In the genomic region with DNA sequence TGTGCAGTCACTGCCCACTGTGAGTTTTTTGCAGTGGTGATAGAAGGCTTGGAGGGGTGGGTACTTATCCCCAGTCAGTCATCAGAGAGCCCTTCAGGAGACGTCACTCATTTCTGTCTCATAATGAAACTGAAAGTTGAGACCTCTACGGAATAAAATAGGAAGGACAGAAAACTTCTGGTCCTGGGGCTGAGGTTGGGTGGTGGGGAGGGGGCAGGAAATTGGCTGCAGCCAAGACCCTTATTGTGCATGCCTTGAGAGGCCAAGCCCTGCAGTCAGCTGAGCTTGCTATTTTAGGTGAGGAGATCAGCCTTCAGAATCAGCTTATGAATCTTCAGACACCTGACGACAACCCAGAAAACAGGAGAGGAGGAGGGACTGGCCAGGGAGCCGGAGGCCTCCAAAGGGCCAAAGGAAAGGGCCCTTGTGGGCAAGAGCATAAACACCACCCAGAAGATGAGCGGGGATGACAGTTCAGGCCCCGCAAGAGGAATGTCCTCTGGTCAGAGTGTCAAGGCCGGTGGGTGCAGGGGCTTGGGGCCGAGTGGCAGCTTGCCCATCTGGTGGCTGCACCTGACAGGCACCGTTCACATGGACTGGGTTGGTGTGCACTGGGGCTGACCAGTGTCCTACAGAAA, we compare ENCODE assay signal across 8 cellular contexts. TPM values are rescaled to one million over a fixed set of nuclear protein-coding genes. Genes with fewer than 3 reads are reported as not detected.
A peak's percentile ranks its signal among the peaks of the same experiment; 100 is the strongest.
DNase-seq lines count a peak whose midpoint lies in the region; ATAC-seq and TF ChIP-seq lines count a peak whose summit lies in the region.

No MANE protein-coding gene starts in this region.

- H3K36me3 Mint-ChIP-seq in activated CD8-positive, alpha-beta memory T cell treated with anti-CD3 and anti-CD28 coated beads, Interleukin-2, amount 10 ng/mL, durations not matched to agents 7 days and 5 days: no peaks in the 10 kb centered on the region
- H3K36me3 Mint-ChIP-seq in activated CD4-positive, alpha-beta memory T cell treated with anti-CD3 and anti-CD28 coated beads, Interleukin-2, amount 10 ng/mL, durations not matched to agents 7 days and 5 days (ENCODE audit: low read depth): no peaks in the 10 kb centered on the region

- peak overlapping the region; percentile 98 for H3K27ac Mint-ChIP-seq in activated CD8-positive, alpha-beta memory T cell treated with anti-CD3 and anti-CD28 coated beads, Interleukin-2, amount 10 ng/mL, durations not matched to agents 7 days and 5 days
- peak overlapping the region; percentile 77 for H3K27ac Mint-ChIP-seq in activated CD4-positive, alpha-beta memory T cell treated with anti-CD3 and anti-CD28 coated beads, Interleukin-2, amount 10 ng/mL, durations not matched to agents 7 days and 5 days

- ATAC-seq in activated CD8-positive, alpha-beta memory T cell treated with anti-CD3 and anti-CD28 coated beads, Interleukin-2, amount 10 ng/mL, durations not matched to agents 7 days and 5 days: peak; percentile 97
- ATAC-seq in HG02973 (IDR thresholded peaks at IDR 0.05; ENCODE audit: unreplicated experiment): peak; percentile 85

- no peaks in the 10 kb centered on the region for H3K9me3 Mint-ChIP-seq in activated CD8-positive, alpha-beta memory T cell treated with anti-CD3 and anti-CD28 coated beads, Interleukin-2, amount 10 ng/mL, durations not matched to agents 7 days and 5 days (ENCODE audit: low read depth)
- H3K9me3 Mint-ChIP-seq in activated CD4-positive, alpha-beta memory T cell treated with anti-CD3 and anti-CD28 coated beads, Interleukin-2, amount 10 ng/mL, durations not matched to agents 7 days and 5 days: no peaks in the 10 kb centered on the region

- CTCF ChIA-PET in activated CD8-positive, alpha-beta memory T cell treated with anti-CD3 and anti-CD28 coated beads, Interleukin-2, amount 10 ng/mL, durations not matched to agents 7 days and 5 days (lab: Charles Lee): interaction anchor here (0.7 to 2.1 kb wide), 9 partner anchors 17 to 162 kb away, joined by 3 to 6 read pairs (median 3); a partner anchor contains a TSS
- CTCF ChIA-PET in activated CD4-positive, alpha-beta memory T cell treated with anti-CD3 and anti-CD28 coated beads, Interleukin-2, amount 10 ng/mL, durations not matched to agents 7 days and 5 days (lab: Charles Lee): interaction anchor here (1.1 to 1.9 kb wide), 3 partner anchors 18 to 65 kb away, joined by 3 to 7 read pairs (median 7); a partner anchor contains a TSS

- peak overlapping the region; percentile 75 for H3K4me3 Mint-ChIP-seq in activated CD8-positive, alpha-beta memory T cell treated with anti-CD3 and anti-CD28 coated beads, Interleukin-2, amount 10 ng/mL, durations not matched to agents 7 days and 5 days
- H3K4me3 Mint-ChIP-seq in activated CD4-positive, alpha-beta memory T cell treated with anti-CD3 and anti-CD28 coated beads, Interleukin-2, amount 10 ng/mL, durations not matched to agents 7 days and 5 days: peak overlapping the region; percentile 70

- DNase-seq in activated CD8-positive, alpha-beta memory T cell treated with anti-CD3 and anti-CD28 coated beads, Interleukin-2, amount 10 ng/mL, durations not matched to agents 7 days and 5 days: peak; percentile 76
- no peak for DNase-seq in activated CD8-positive, alpha-beta memory T cell treated with anti-CD3 and anti-CD28 coated beads, Interleukin-2, amount 50 U/mL, for 4 hours
- peak; percentile 51 for DNase-seq in activated CD4-positive, alpha-beta memory T cell treated with anti-CD3 and anti-CD28 coated beads, Interleukin-2, amount 10 ng/mL, durations not matched to agents 7 days and 5 days
- DNase-seq in WERI-Rb-1 (no peak), brain microvascular endothelial cell (no peak), cerebellar nuclear complex (lab: John Stamatoyannopoulos, UW) (no peak)

- H3K4me3 ChIP-seq in skin epidermis: peak overlapping the region in 1 of 7 experiments; percentile 10
- no peak overlapping the region for H3K4me3 ChIP-seq in WERI-Rb-1 (ENCODE audit: low read depth, low read length)
- H3K4me3 ChIP-seq in brain microvascular endothelial cell (ENCODE audit: low read depth, low read length): no peak overlapping the region

- H3K27ac ChIP-seq in skin epidermis (peak overlapping the region in 14 of 21 experiments; percentile 0 to 84 (median 43)), WERI-Rb-1 (no peak overlapping the region), brain microvascular endothelial cell (no peak overlapping the region)

- H3K27me3 ChIP-seq in WERI-Rb-1 (ENCODE audit: insufficient read depth, low read depth, severe bottlenecking) (peaks cover 71% of the 10 kb centered on the region), brain microvascular endothelial cell (replicated peaks) (no peaks in the 10 kb centered on the region)

- in situ Hi-C loops in brain microvascular endothelial cell (cut with HindIII; ENCODE audit: low pct_ligation_motif_present, low sequenced_read_pairs): no loop called here

- TF ChIP-seq CTCF in WERI-Rb-1 (IDR thresholded peaks at IDR 0.05; ENCODE audit: low read depth, low read length): no peak
- no peak for TF ChIP-seq CTCF in brain microvascular endothelial cell (IDR thresholded peaks at IDR 0.05; ENCODE audit: low read depth, low read length, missing control alignments)

- H3K36me3 ChIP-seq in WERI-Rb-1: no peaks in the 10 kb centered on the region
- no peaks in the 10 kb centered on the region for H3K36me3 ChIP-seq in brain microvascular endothelial cell (replicated peaks)

- POLR2A ChIA-PET in activated CD4-positive, alpha-beta memory T cell treated with anti-CD3 and anti-CD28 coated beads, Interleukin-2, amount 10 ng/mL, durations not matched to agents 7 days and 5 days (lab: Charles Lee): interaction anchor here (1.3 to 2.6 kb wide), 3 partner anchors 17 to 29 kb away, joined by 5 to 15 read pairs (median 5); a partner anchor contains a TSS

- no peaks in the 10 kb centered on the region for H3K27me3 Mint-ChIP-seq in activated CD8-positive, alpha-beta memory T cell treated with anti-CD3 and anti-CD28 coated beads, Interleukin-2, amount 10 ng/mL, durations not matched to agents 7 days and 5 days
- no peaks in the 10 kb centered on the region for H3K27me3 Mint-ChIP-seq in activated CD4-positive, alpha-beta memory T cell treated with anti-CD3 and anti-CD28 coated beads, Interleukin-2, amount 10 ng/mL, durations not matched to agents 7 days and 5 days

- H3K4me1 Mint-ChIP-seq in activated CD8-positive, alpha-beta memory T cell treated with anti-CD3 and anti-CD28 coated beads, Interleukin-2, amount 10 ng/mL, durations not matched to agents 7 days and 5 days: peaks cover 17% of the 10 kb centered on the region
- H3K4me1 Mint-ChIP-seq in activated CD4-positive, alpha-beta memory T cell treated with anti-CD3 and anti-CD28 coated beads, Interleukin-2, amount 10 ng/mL, durations not matched to agents 7 days and 5 days: peaks cover 18% of the 10 kb centered on the region

- no peaks in the 10 kb centered on the region for H3K9me3 ChIP-seq in WERI-Rb-1 (ENCODE audit: severe bottlenecking)

RNA-seq across cellular contexts. Expression of a gene that starts 17.9 kb away (rescaled TPM):
- 10 to 100 TPM; 39.4 to 51.3 TPM for total RNA-seq in activated CD8-positive, alpha-beta memory T cell treated with anti-CD3 and anti-CD28 coated beads, Interleukin-2, amount 10 ng/mL, durations not matched to agents 7 days and 5 days
- 10 to 100 TPM; 47.1 to 50.0 TPM for total RNA-seq in activated CD4-positive, alpha-beta memory T cell treated with anti-CD3 and anti-CD28 coated beads, Interleukin-2, amount 10 ng/mL, durations not matched to agents 7 days and 5 days

Comparison
In these comparisons a context has a peak if more than half of its experiments do, and no peak if none do; other contexts are left out.
1. DNase-seq: peak in activated CD8-positive, alpha-beta memory T cell treated with anti-CD3 and anti-CD28 coated beads, Interleukin-2, amount 10 ng/mL, durations not matched to agents 7 days and 5 days (single experiment) and activated CD4-positive, alpha-beta memory T cell treated with anti-CD3 and anti-CD28 coated beads, Interleukin-2, amount 10 ng/mL, durations not matched to agents 7 days and 5 days (single experiment); none in activated CD8-positive, alpha-beta memory T cell treated with anti-CD3 and anti-CD28 coated beads, Interleukin-2, amount 50 U/mL, for 4 hours (single experiment), WERI-Rb-1 (single experiment), brain microvascular endothelial cell (single experiment) and cerebellar nuclear complex (0 of 2).
2. H3K27ac ChIP-seq: peak in skin epidermis (14 of 21); none in WERI-Rb-1 (single experiment) and brain microvascular endothelial cell (single experiment).